8 cellular contexts compared by ENCODE assay signal in the genomic region with DNA sequence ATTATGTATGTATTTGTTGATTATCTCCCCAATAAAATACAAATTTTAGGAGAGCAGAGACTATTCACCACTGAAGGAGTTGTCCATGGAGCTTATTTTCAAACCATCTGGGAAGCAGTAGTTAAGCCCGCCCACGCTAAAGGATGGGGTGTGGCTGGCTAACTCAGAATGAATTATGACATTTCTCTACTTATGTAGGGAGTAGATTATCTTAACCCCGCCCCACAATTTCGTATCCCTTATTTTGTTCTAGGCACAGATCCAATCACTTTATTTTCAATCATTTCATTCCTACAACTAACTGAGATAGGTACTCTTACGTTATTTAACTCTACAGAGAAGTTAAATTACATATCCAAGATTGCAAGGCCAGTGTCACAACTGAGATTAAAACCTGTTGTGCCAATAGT.
DNase-seq lines count a peak whose midpoint lies in the region; ATAC-seq lines count a peak whose summit lies in the region.

No MANE protein-coding gene starts in this region.

- H3K36me3 ChIP-seq in ES-I3 (ENCODE audit: insufficient read depth, low read length) (no peaks in the 10 kb centered on the region), adipocyte (ENCODE audit: control insufficient read depth, insufficient read depth, low read length, severe bottlenecking) (no peaks in the 10 kb centered on the region), iPS-18a (ENCODE audit: control insufficient read depth, low read depth, low read length) (no peaks in the 10 kb centered on the region)

- DNase-seq in NCI-H187 treated with DMSO at 0.1 percent for 48 hours (lab: John Stamatoyannopoulos, UW) (peak; percentile 61), adipocyte (ENCODE audit: low read depth) (peak; percentile 93), superior temporal gyrus (ENCODE audit: extremely low spot score) (peak; percentile 55), globus pallidus (ENCODE audit: low spot score) (no peak)

- H3K27me3 ChIP-seq in adipocyte (replicated peaks; ENCODE audit: control insufficient read depth, insufficient read depth, low read length) (no peaks in the 10 kb centered on the region), iPS-18a (ENCODE audit: control insufficient read depth, insufficient read depth, low read length) (no peaks in the 10 kb centered on the region)

- H3K27ac ChIP-seq in iPS-18a (ENCODE audit: low read length), result no peak overlapping the region

- H3K4me3 ChIP-seq in adipocyte (ENCODE audit: low read length), result peak overlapping the region; percentile 100
- H3K4me3 ChIP-seq in iPS-18a (ENCODE audit: low read length), result peak overlapping the region; percentile 92

- no peak for ATAC-seq in HG03025 (IDR thresholded peaks at IDR 0.05; ENCODE audit: low FRiP score, unreplicated experiment)
- ATAC-seq in HG02678 (IDR thresholded peaks at IDR 0.05; ENCODE audit: unreplicated experiment), result no peak

- H3K4me1 ChIP-seq in ES-I3 (ENCODE audit: insufficient read depth, low read length), result no peaks in the 10 kb centered on the region
- H3K4me1 ChIP-seq in adipocyte (ENCODE audit: control insufficient read depth, insufficient read depth, low read length), result peaks cover 20% of the 10 kb centered on the region
- peaks cover 21% of the 10 kb centered on the region for H3K4me1 ChIP-seq in iPS-18a (ENCODE audit: control insufficient read depth, low read depth, low read length)

- no peaks in the 10 kb centered on the region for H3K9me3 ChIP-seq in ES-I3 (ENCODE audit: control insufficient read depth, insufficient read depth, low read length)
- H3K9me3 ChIP-seq in adipocyte (ENCODE audit: control insufficient read depth, low read length), result no peaks in the 10 kb centered on the region
- no peaks in the 10 kb centered on the region for H3K9me3 ChIP-seq in iPS-18a (ENCODE audit: control insufficient read depth, low read depth, low read length)

- H3K9ac ChIP-seq in ES-I3 (ENCODE audit: low read depth, low read length) (peak overlapping the region; percentile 92), adipocyte (ENCODE audit: low read length) (peak overlapping the region; percentile 99), iPS-18a (ENCODE audit: low read length) (peak overlapping the region; percentile 77)
